In genomic region chr6:149395185-149395584, GRCh38 we compare ENCODE assay signal across 16 cellular contexts. TPM values are rescaled to one million over a fixed set of nuclear protein-coding genes. Genes with fewer than 3 reads are reported as not detected.
DNase-seq lines count a peak whose midpoint lies in the region; ATAC-seq and TF ChIP-seq lines count a peak whose summit lies in the region.
"Had no signal": no experiment of that assay in that cellular context is flagged by ENCODE, and none has a peak within 500 bp of the region (broad histone marks: within the 10 kb centered on the region; RNA-seq: fewer than 3 reads in every experiment).

No MANE protein-coding gene starts in this region.

- H3K27ac Mint-ChIP-seq in activated CD4-positive, alpha-beta T cell treated with anti-CD3 and anti-CD28 coated beads for 36 hours = peak overlapping the region; percentile 13
- H3K27ac Mint-ChIP-seq in CD4-positive, alpha-beta memory T cell = peak overlapping the region in 4 of 7 donors; percentile 1 to 33 (median 10)
- peak overlapping the region; percentile 5 for H3K27ac Mint-ChIP-seq in activated CD4-positive, alpha-beta memory T cell treated with anti-CD3 and anti-CD28 coated beads, Interleukin-2, amount 10 ng/mL, durations not matched to agents 7 days and 5 days
- H3K27ac Mint-ChIP-seq in endothelial cell (ENCODE audit: unreplicated experiment) = peak overlapping the region; percentile 87

- no peaks in the 10 kb centered on the region for H3K27me3 ChIP-seq in CD4-positive, alpha-beta memory T cell (ENCODE audit: insufficient read depth, low read length)
- H3K27me3 ChIP-seq: BLaER1 treated with 17β-estradiol and CSF1 and Interleukin-3, amounts not matched to agents 10 nM and 100 nM had no signal

- H3K9me3 Mint-ChIP-seq in activated CD4-positive, alpha-beta T cell treated with anti-CD3 and anti-CD28 coated beads for 36 hours (ENCODE audit: low read depth) = peaks cover 2% of the 10 kb centered on the region
- no peaks in the 10 kb centered on the region for H3K9me3 Mint-ChIP-seq in CD4-positive, alpha-beta memory T cell
- peaks cover 2% of the 10 kb centered on the region for H3K9me3 Mint-ChIP-seq in activated CD4-positive, alpha-beta memory T cell treated with anti-CD3 and anti-CD28 coated beads, Interleukin-2, amount 10 ng/mL, durations not matched to agents 7 days and 5 days
- no peaks in the 10 kb centered on the region for H3K9me3 Mint-ChIP-seq in endothelial cell (ENCODE audit: unreplicated experiment)

- DNase-seq in activated CD4-positive, alpha-beta T cell treated with anti-CD3 and anti-CD28 coated beads for 36 hours = no peak
- DNase-seq in activated CD4-positive, alpha-beta T cell treated with anti-CD3 and anti-CD28 coated beads, Interleukin-2, amount 50 U/mL, for 4 hours = no peak
- no peak for DNase-seq in CD4-positive, alpha-beta memory T cell
- DNase-seq in activated CD4-positive, alpha-beta memory T cell treated with anti-CD3 and anti-CD28 coated beads, Interleukin-2, amount 10 ng/mL, durations not matched to agents 7 days and 5 days = no peak
- DNase-seq in endothelial cell (ENCODE audit: low spot score) (no peak), foreskin melanocyte (no peak), NCI-H524 treated with DMSO at 0.1 percent for 48 hours (lab: John Stamatoyannopoulos, UW) (no peak)
- DNase-seq: COR-L47, DMS153, EL, NCI-H1092 treated with DMSO at 0.1 percent for 48 hours, NCI-H1694, NCI-H2107 had no signal

- no peaks in the 10 kb centered on the region for H3K9me3 ChIP-seq in CD4-positive, alpha-beta memory T cell (ENCODE audit: control insufficient read depth in 1 of 2, low read length in 2 of 2)

- POLR2A ChIA-PET in activated CD4-positive, alpha-beta T cell treated with anti-CD3 and anti-CD28 coated beads for 36 hours (lab: Charles Lee) = no interaction called here
- POLR2A ChIA-PET in CD4-positive, alpha-beta memory T cell (lab: Charles Lee; ENCODE audit: partially characterized antibody) = no interaction called here
- POLR2A ChIA-PET in activated CD4-positive, alpha-beta memory T cell treated with anti-CD3 and anti-CD28 coated beads, Interleukin-2, amount 10 ng/mL, durations not matched to agents 7 days and 5 days (lab: Charles Lee) = interaction anchor here (1.1 kb wide), 1 partner anchor 77 kb away, joined by 3 read pairs; no protein-coding TSS in a partner anchor

- CTCF ChIA-PET in activated CD4-positive, alpha-beta T cell treated with anti-CD3 and anti-CD28 coated beads for 36 hours (lab: Charles Lee) = interaction anchor here (0.6 to 1.5 kb wide), 2 partner anchors 12 to 364 kb away, joined by 3 read pairs; no protein-coding TSS in a partner anchor
- CTCF ChIA-PET in CD4-positive, alpha-beta memory T cell (lab: Charles Lee; ENCODE audit: partially characterized antibody) = no interaction called here
- CTCF ChIA-PET in activated CD4-positive, alpha-beta memory T cell treated with anti-CD3 and anti-CD28 coated beads, Interleukin-2, amount 10 ng/mL, durations not matched to agents 7 days and 5 days (lab: Charles Lee) = no interaction called here

- no peaks in the 10 kb centered on the region for H3K27me3 Mint-ChIP-seq in activated CD4-positive, alpha-beta T cell treated with anti-CD3 and anti-CD28 coated beads for 36 hours
- no peaks in the 10 kb centered on the region for H3K27me3 Mint-ChIP-seq in CD4-positive, alpha-beta memory T cell
- no peaks in the 10 kb centered on the region for H3K27me3 Mint-ChIP-seq in activated CD4-positive, alpha-beta memory T cell treated with anti-CD3 and anti-CD28 coated beads, Interleukin-2, amount 10 ng/mL, durations not matched to agents 7 days and 5 days
- no peaks in the 10 kb centered on the region for H3K27me3 Mint-ChIP-seq in endothelial cell (ENCODE audit: unreplicated experiment)

- no peak for ATAC-seq in activated CD4-positive, alpha-beta T cell treated with anti-CD3 and anti-CD28 coated beads for 36 hours
- no peak for ATAC-seq in HG02571 (IDR thresholded peaks at IDR 0.05; ENCODE audit: unreplicated experiment)

- peaks cover 23% of the 10 kb centered on the region for H3K36me3 ChIP-seq in CD4-positive, alpha-beta memory T cell (ENCODE audit: insufficient read depth, low read length)

- H3K4me1 Mint-ChIP-seq in activated CD4-positive, alpha-beta T cell treated with anti-CD3 and anti-CD28 coated beads for 36 hours = peaks cover 46% of the 10 kb centered on the region
- peaks cover 46 to 60% (median 53%) of the 10 kb centered on the region in 4 donors for H3K4me1 Mint-ChIP-seq in CD4-positive, alpha-beta memory T cell
- H3K4me1 Mint-ChIP-seq in activated CD4-positive, alpha-beta memory T cell treated with anti-CD3 and anti-CD28 coated beads, Interleukin-2, amount 10 ng/mL, durations not matched to agents 7 days and 5 days = peaks cover 64% of the 10 kb centered on the region
- H3K4me1 Mint-ChIP-seq in endothelial cell (ENCODE audit: unreplicated experiment) = peaks cover 11% of the 10 kb centered on the region

- TF ChIP-seq CTCF in endothelial cell (IDR thresholded peaks at IDR 0.05; ENCODE audit: unreplicated experiment) = no peak

- peaks cover 72% of the 10 kb centered on the region for H3K36me3 Mint-ChIP-seq in activated CD4-positive, alpha-beta T cell treated with anti-CD3 and anti-CD28 coated beads for 36 hours (ENCODE audit: low read depth)
- H3K36me3 Mint-ChIP-seq in CD4-positive, alpha-beta memory T cell = peaks cover 65 to 67% of the 10 kb centered on the region in 2 donors
- H3K36me3 Mint-ChIP-seq in activated CD4-positive, alpha-beta memory T cell treated with anti-CD3 and anti-CD28 coated beads, Interleukin-2, amount 10 ng/mL, durations not matched to agents 7 days and 5 days (ENCODE audit: low read depth) = peaks cover 89% of the 10 kb centered on the region
- H3K36me3 Mint-ChIP-seq in endothelial cell (ENCODE audit: low read depth, unreplicated experiment) = peaks cover 12% of the 10 kb centered on the region

- H3K4me3 ChIP-seq in CD4-positive, alpha-beta memory T cell (ENCODE audit: low read length in 2 of 2) = no peak overlapping the region
- H3K4me3 ChIP-seq: BLaER1 treated with 17β-estradiol and CSF1 and Interleukin-3, amounts not matched to agents 10 nM and 100 nM had no signal

- no peak overlapping the region for H3K27ac ChIP-seq in CD4-positive, alpha-beta memory T cell (ENCODE audit: low read depth, low read length)
- H3K27ac ChIP-seq: KMS-11 had no signal

- peaks cover 37% of the 10 kb centered on the region for H3K4me1 ChIP-seq in CD4-positive, alpha-beta memory T cell (ENCODE audit: insufficient read depth, low read length)

- no peak overlapping the region for H3K4me3 Mint-ChIP-seq in activated CD4-positive, alpha-beta T cell treated with anti-CD3 and anti-CD28 coated beads for 36 hours
- no peak overlapping the region for H3K4me3 Mint-ChIP-seq in CD4-positive, alpha-beta memory T cell
- H3K4me3 Mint-ChIP-seq in activated CD4-positive, alpha-beta memory T cell treated with anti-CD3 and anti-CD28 coated beads, Interleukin-2, amount 10 ng/mL, durations not matched to agents 7 days and 5 days = no peak overlapping the region
- no peak overlapping the region for H3K4me3 Mint-ChIP-seq in endothelial cell (ENCODE audit: unreplicated experiment)

- intact Hi-C loops in activated CD4-positive, alpha-beta T cell treated with anti-CD3 and anti-CD28 coated beads for 36 hours (cut with DNase I, micrococcal nuclease) = no loop called here
- intact Hi-C loops in CD4-positive, alpha-beta memory T cell (cut with micrococcal nuclease) = no loop called here

RNA-seq across cellular contexts. Expression of gene SUMO4, which starts 4.9 kb away (rescaled TPM):
- 1 to 10 TPM; 4.7 to 5.3 TPM for total RNA-seq in activated CD4-positive, alpha-beta T cell treated with anti-CD3 and anti-CD28 coated beads for 36 hours
- 10 to 100 TPM in 1 of 2 experiments, 1 to 10 TPM in 1; 6.8 to 10.0 TPM for total RNA-seq in CD4-positive, alpha-beta memory T cell
- polyA plus RNA-seq in CD4-positive, alpha-beta memory T cell = 1 to 10 TPM in 1 of 2 donors, not detected in 1; 2.2 TPM
- total RNA-seq in activated CD4-positive, alpha-beta memory T cell treated with anti-CD3 and anti-CD28 coated beads, Interleukin-2, amount 10 ng/mL, durations not matched to agents 7 days and 5 days = 1 to 10 TPM; 8.1 to 8.5 TPM
- 4.8 TPM for total RNA-seq in endothelial cell (ENCODE audit: unreplicated experiment)

Comparison
In these comparisons a context has a peak if more than half of its experiments do, and no peak if none do; other contexts are left out.
1. H3K27ac Mint-ChIP-seq: peak in every context shown above with its lines; median percentile 87 in endothelial cell; 13 in activated CD4-positive, alpha-beta T cell treated with anti-CD3 and anti-CD28 coated beads for 36 hours; 10 in CD4-positive, alpha-beta memory T cell; 5 in activated CD4-positive, alpha-beta memory T cell treated with anti-CD3 and anti-CD28 coated beads, Interleukin-2, amount 10 ng/mL, durations not matched to agents 7 days and 5 days.